8 cellular contexts compared by ENCODE assay signal in the genomic region with DNA sequence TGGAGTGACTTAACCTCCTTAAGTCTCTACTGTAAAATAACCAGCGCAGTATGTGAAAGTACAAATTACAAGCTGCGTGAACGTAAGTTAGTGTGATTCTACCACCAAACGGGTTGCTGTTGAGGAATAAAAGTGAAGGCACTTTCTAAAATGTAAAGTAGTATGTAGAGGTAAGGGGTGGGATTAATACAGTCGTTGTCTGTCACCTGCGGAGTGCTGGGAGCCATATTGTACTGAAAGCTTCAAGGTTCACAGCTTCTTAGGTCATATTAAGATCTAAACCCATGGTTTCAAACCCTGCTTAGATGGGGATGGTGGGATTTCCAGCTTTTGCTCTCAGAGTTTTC. TPM values are rescaled to one million over a fixed set of nuclear protein-coding genes. Genes with fewer than 3 reads are reported as not detected.
DNase-seq lines count a peak whose midpoint lies in the region; ATAC-seq, FAIRE-seq and TF ChIP-seq lines count a peak whose summit lies in the region.

No MANE protein-coding gene starts in this region.

- H3K27me3 Mint-ChIP-seq in mesothelial cell of epicardium (ENCODE audit: low read depth) = no peaks in the 10 kb centered on the region

- in situ Hi-C loops in KBM-7 (cut with MboI; ENCODE audit: low pct_unique_long_range_greater_than_20kb, low sequenced_read_pairs) = no loop called here
- in situ Hi-C loops in astrocyte of the spinal cord (cut with HindIII; ENCODE audit: low sequenced_read_pairs) = no loop called here

- peak overlapping the region; percentile 93 for H3K4me3 ChIP-seq in astrocyte of the spinal cord (ENCODE audit: low read depth, low read length)

- H3K9me3 Mint-ChIP-seq in mesothelial cell of epicardium = peaks cover 4% of the 10 kb centered on the region

- peak overlapping the region; percentile 95 for H3K4me3 Mint-ChIP-seq in mesothelial cell of epicardium

- FAIRE-seq in HTR-8/SVneo (lab: Jason Lieb, UNC) = no peak

- H3K27ac Mint-ChIP-seq in mesothelial cell of epicardium = peak overlapping the region; percentile 97

- peak overlapping the region; percentile 94 for H3K27ac ChIP-seq in C4-2B

- DNase-seq in KBM-7 = peak; percentile 23
- peak; percentile 37 for DNase-seq in astrocyte of the spinal cord (ENCODE audit: low read depth, low spot score)
- no peak for DNase-seq in mesothelial cell of epicardium (ENCODE audit: low spot score in 2 of 2, unreplicated experiment in 2 of 2)
- no peak for DNase-seq in activated CD4-positive, CD25-positive, alpha-beta regulatory T cell (lab: John Stamatoyannopoulos, UW)
- no peak for DNase-seq in HTR-8/SVneo (ENCODE audit: insufficient read length, low spot score)
- DNase-seq in stimulated activated CD4-positive, alpha-beta T cell treated with anti-CD3 and anti-CD28 coated beads, Interleukin-4, amount 100 ng/mL, for 1 hour = no peak

- peaks cover 3% of the 10 kb centered on the region for H3K36me3 Mint-ChIP-seq in mesothelial cell of epicardium

- H3K4me1 Mint-ChIP-seq in mesothelial cell of epicardium = peaks cover 38% of the 10 kb centered on the region

- TF ChIP-seq CTCF in C4-2B (conservative IDR thresholded peaks at IDR 0.05) = no peak
- no peak for TF ChIP-seq CTCF in astrocyte of the spinal cord (IDR thresholded peaks at IDR 0.05; ENCODE audit: low read depth, low read length)
- TF ChIP-seq CTCF in mesothelial cell of epicardium (IDR thresholded peaks at IDR 0.05; ENCODE audit: unreplicated experiment) = no peak

- no peak for ATAC-seq in GM21576 (IDR thresholded peaks at IDR 0.05; ENCODE audit: unreplicated experiment)

RNA-seq across cellular contexts. Expression of gene RSPRY1, which starts 1.4 kb away (rescaled TPM):
- 43.8 to 50.7 TPM (median 44.0 TPM) in 3 replicates for total RNA-seq in mesothelial cell of epicardium

RNA-seq across cellular contexts. Expression of gene PSME3IP1, which starts 1.6 kb away (rescaled TPM):
- 105 to 112 TPM (median 107 TPM) in 3 replicates for total RNA-seq in mesothelial cell of epicardium

RNA-seq across cellular contexts. Expression of gene ARL2BP, which starts 57.6 kb away (rescaled TPM):
- total RNA-seq in mesothelial cell of epicardium = 34.4 to 38.2 TPM (median 35.9 TPM) in 3 replicates

Comparison
In these comparisons a context has a peak if more than half of its experiments do, and no peak if none do; other contexts are left out.
1. DNase-seq: peak in KBM-7 (single experiment) and astrocyte of the spinal cord (single experiment); none in mesothelial cell of epicardium (0 of 2), activated CD4-positive, CD25-positive, alpha-beta regulatory T cell (0 of 4), HTR-8/SVneo (single experiment) and stimulated activated CD4-positive, alpha-beta T cell treated with anti-CD3 and anti-CD28 coated beads, Interleukin-4, amount 100 ng/mL, for 1 hour (single experiment).